Comparison of ENCODE assay signal across 23 cellular contexts in the genomic region with DNA sequence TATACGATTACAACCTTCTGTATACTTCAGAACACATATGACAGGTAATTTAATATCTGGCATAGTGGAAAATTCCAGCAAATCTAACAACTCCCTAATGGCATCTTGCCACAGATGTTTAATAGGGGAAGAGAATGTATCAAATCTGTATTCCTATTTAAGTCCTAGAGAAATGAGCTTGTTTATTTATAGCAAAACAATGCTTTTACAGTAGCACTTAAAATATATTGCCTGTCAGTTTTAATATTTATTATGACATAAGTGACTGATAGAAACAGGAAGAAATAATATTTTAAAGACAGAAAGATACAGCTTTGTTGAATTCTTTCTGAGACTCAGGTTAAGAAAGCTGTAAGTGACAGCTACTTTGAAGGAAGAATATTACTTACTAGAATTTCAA.
"Had no signal": no experiment of that assay in that cellular context is flagged by ENCODE, and none has a peak within 500 bp of the region (broad histone marks: within the 10 kb centered on the region; RNA-seq: fewer than 3 reads in every experiment).

No MANE protein-coding gene starts in this region.

- H3K27me3 Mint-ChIP-seq: activated CD4-positive, alpha-beta T cell treated with anti-CD3 and anti-CD28 coated beads, Interleukin-2, amount 10 ng/mL, durations not matched to agents 7 days and 5 days; activated naive CD4-positive, alpha-beta T cell treated with anti-CD3 and anti-CD28 coated beads, Interleukin-2, amount 10 ng/mL, durations not matched to agents 7 days and 5 days; effector memory CD8-positive, alpha-beta T cell; naive thymus-derived CD4-positive, alpha-beta T cell; type B pancreatic cell had no signal

- H3K27me3 ChIP-seq: colonic mucosa, dorsolateral prefrontal cortex, neural progenitor cell, sigmoid colon, testis, vagina had no signal

- DNase-seq: activated CD4-positive, alpha-beta T cell treated with anti-CD3 and anti-CD28 coated beads, Interleukin-2, amount 10 ng/mL, durations not matched to agents 7 days and 5 days; activated CD4-positive, CD25-positive, alpha-beta regulatory T cell treated with anti-CD3 and anti-CD28 coated beads, Interleukin-2, amount 50 U/mL, for 72 hours; activated effector memory CD4-positive, alpha-beta T cell treated with anti-CD3 and anti-CD28 coated beads, Interleukin-2, amount 50 U/mL, for 16 hours; activated naive CD4-positive, alpha-beta T cell treated with anti-CD3 and anti-CD28 coated beads, Interleukin-2, amount 10 ng/mL, durations not matched to agents 7 days and 5 days; activated T-cell treated with anti-CD3 and anti-CD28 coated beads, Interleukin-2, amount 50 U/mL, for 48 hours; amygdala; colonic mucosa; dorsolateral prefrontal cortex; effector memory CD8-positive, alpha-beta T cell; hippocampal formation; left ventricle myocardium inferior; naive thymus-derived CD4-positive, alpha-beta T cell; posterior cingulate gyrus; sigmoid colon; stimulated activated CD4-positive, alpha-beta T cell treated with anti-CD3 and anti-CD28 coated beads, Interleukin-15, amount 100 ng/mL, for 24 hours; stimulated activated naive B cell treated with anti-CD40 and anti-IgM and Interleukin-4, amounts not matched to agents 10 μg/mL and 1 μg/mL and 100 μg/mL, for 72 hours; testis; WERI-Rb-1 had no signal

- H3K9me3 Mint-ChIP-seq: activated naive CD4-positive, alpha-beta T cell treated with anti-CD3 and anti-CD28 coated beads, Interleukin-2, amount 10 ng/mL, durations not matched to agents 7 days and 5 days; neural progenitor cell; stimulated activated naive B cell treated with anti-CD40 and anti-IgM and Interleukin-4, amounts not matched to agents 10 μg/mL and 1 μg/mL and 100 μg/mL, for 72 hours; type B pancreatic cell had no signal

- H3K4me1 ChIP-seq: colonic mucosa, left ventricle myocardium inferior, neural progenitor cell, sigmoid colon, testis, vagina had no signal

- H3K36me3 Mint-ChIP-seq: activated naive CD4-positive, alpha-beta T cell treated with anti-CD3 and anti-CD28 coated beads, Interleukin-2, amount 10 ng/mL, durations not matched to agents 7 days and 5 days; naive thymus-derived CD4-positive, alpha-beta T cell; neural progenitor cell; stimulated activated naive B cell treated with anti-CD40 and anti-IgM and Interleukin-4, amounts not matched to agents 10 μg/mL and 1 μg/mL and 100 μg/mL, for 72 hours; type B pancreatic cell had no signal

- H3K36me3 ChIP-seq: colonic mucosa, left ventricle myocardium inferior, neural progenitor cell, sigmoid colon, vagina, WERI-Rb-1 had no signal

- H3K4me3 Mint-ChIP-seq: activated CD4-positive, alpha-beta T cell treated with anti-CD3 and anti-CD28 coated beads, Interleukin-2, amount 10 ng/mL, durations not matched to agents 7 days and 5 days; activated naive CD4-positive, alpha-beta T cell treated with anti-CD3 and anti-CD28 coated beads, Interleukin-2, amount 10 ng/mL, durations not matched to agents 7 days and 5 days; effector memory CD8-positive, alpha-beta T cell; neural progenitor cell; stimulated activated naive B cell treated with anti-CD40 and anti-IgM and Interleukin-4, amounts not matched to agents 10 μg/mL and 1 μg/mL and 100 μg/mL, for 72 hours; type B pancreatic cell had no signal

- H3K27ac Mint-ChIP-seq: activated CD4-positive, alpha-beta T cell treated with anti-CD3 and anti-CD28 coated beads, Interleukin-2, amount 10 ng/mL, durations not matched to agents 7 days and 5 days; activated naive CD4-positive, alpha-beta T cell treated with anti-CD3 and anti-CD28 coated beads, Interleukin-2, amount 10 ng/mL, durations not matched to agents 7 days and 5 days; effector memory CD8-positive, alpha-beta T cell; neural progenitor cell; stimulated activated naive B cell treated with anti-CD40 and anti-IgM and Interleukin-4, amounts not matched to agents 10 μg/mL and 1 μg/mL and 100 μg/mL, for 72 hours; type B pancreatic cell had no signal

- H3K9me3 ChIP-seq: colonic mucosa, left ventricle myocardium inferior, sigmoid colon, testis, vagina had no signal

- H3K4me3 ChIP-seq: colonic mucosa, dorsolateral prefrontal cortex, left ventricle myocardium inferior, neural progenitor cell, sigmoid colon, smooth muscle cell, testis, vagina had no signal

- H3K27ac ChIP-seq: colonic mucosa, dorsolateral prefrontal cortex, left ventricle myocardium inferior, neural progenitor cell, sigmoid colon, testis, vagina, WERI-Rb-1 had no signal

- ATAC-seq: effector memory CD8-positive, alpha-beta T cell; esophagus mucosa; naive thymus-derived CD4-positive, alpha-beta T cell; stimulated activated naive B cell treated with anti-CD40 and anti-IgM and Interleukin-4, amounts not matched to agents 10 μg/mL and 1 μg/mL and 100 μg/mL, for 72 hours had no signal
